In genomic region chr2:232632904-232633412, GRCh38 we compare ENCODE assay signal across 8 cellular contexts. TPM values are rescaled to one million over a fixed set of nuclear protein-coding genes. Genes with fewer than 3 reads are reported as not detected.
DNase-seq lines count a peak whose midpoint lies in the region; ATAC-seq, FAIRE-seq and TF ChIP-seq lines count a peak whose summit lies in the region.

No MANE protein-coding gene starts in this region.

- no peak for DNase-seq in CD8-positive, alpha-beta T cell
- DNase-seq in NCI-H748 (lab: John Stamatoyannopoulos, UW; ENCODE audit: unreplicated experiment) (peak; percentile 70), endothelial cell of umbilical vein (ENCODE audit: low read depth, low spot score) (no peak), SHP77 (lab: John Stamatoyannopoulos, UW) (no peak), HT-29 (ENCODE audit: low spot score) (no peak), NCI-H446 treated with DMSO at 0.1 percent for 48 hours (lab: John Stamatoyannopoulos, UW) (no peak)

- peaks cover 13% of the 10 kb centered on the region for H3K27me3 ChIP-seq in CD8-positive, alpha-beta T cell (ENCODE audit: insufficient read depth, low read length)
- H3K27me3 ChIP-seq in endothelial cell of umbilical vein (ENCODE audit: control insufficient read depth in 2 of 2, insufficient read depth in 2 of 2, low read length in 2 of 2) (peaks cover 24 to 37% of the 10 kb centered on the region in 2 experiments), mucosa of stomach (ENCODE audit: control insufficient read depth, insufficient read depth, low read length) (peaks cover 46% of the 10 kb centered on the region)

- H3K4me3 Mint-ChIP-seq in CD8-positive, alpha-beta T cell = peak overlapping the region; percentile 56

- H3K9me3 Mint-ChIP-seq in CD8-positive, alpha-beta T cell = no peaks in the 10 kb centered on the region

- peaks cover 10% of the 10 kb centered on the region for H3K4me1 Mint-ChIP-seq in CD8-positive, alpha-beta T cell (ENCODE audit: low read depth)

- no peak for TF ChIP-seq POLR2A in endothelial cell of umbilical vein (IDR thresholded peaks at IDR 0.05; ENCODE audit: low read depth, low read length)

- H3K36me3 Mint-ChIP-seq in CD8-positive, alpha-beta T cell = no peaks in the 10 kb centered on the region

- dilution Hi-C loops in endothelial cell of umbilical vein (cut with MboI; ENCODE audit: extremely low pct_ligation_motif_present, low sequenced_read_pairs) = no loop called here

- peak overlapping the region; percentile 68 for H2AFZ ChIP-seq in endothelial cell of umbilical vein (ENCODE audit: low read depth, low read length)

- ATAC-seq in CD8-positive, alpha-beta T cell = no peak
- ATAC-seq in HG03039 (IDR thresholded peaks at IDR 0.05; ENCODE audit: unreplicated experiment) = no peak

- H3K36me3 ChIP-seq in CD8-positive, alpha-beta T cell (ENCODE audit: insufficient read depth, low read length) = no peaks in the 10 kb centered on the region
- H3K36me3 ChIP-seq in endothelial cell of umbilical vein (ENCODE audit: control insufficient read depth in 2 of 2, extremely low read depth in 1 of 2, insufficient read depth in 2 of 2, low read length in 2 of 2) = no peaks in the 10 kb centered on the region
- H3K36me3 ChIP-seq in mucosa of stomach (ENCODE audit: control insufficient read depth, insufficient read depth, low read length) = no peaks in the 10 kb centered on the region

- TF ChIP-seq CTCF in CD8-positive, alpha-beta T cell (IDR thresholded peaks at IDR 0.05) = no peak
- TF ChIP-seq CTCF in endothelial cell of umbilical vein (IDR thresholded peaks at IDR 0.05; ENCODE audit: extremely low read depth in 1 of 2, insufficient read depth in 1 of 2, low read depth in 1 of 2, low read length in 2 of 2) = no peak

- no peaks in the 10 kb centered on the region for H3K9me1 ChIP-seq in endothelial cell of umbilical vein (replicated peaks; ENCODE audit: control insufficient read depth, extremely low read depth, insufficient read depth, low read length)

- H3K27me3 Mint-ChIP-seq in CD8-positive, alpha-beta T cell (ENCODE audit: low read depth) = peaks cover 37% of the 10 kb centered on the region

- H3K27ac ChIP-seq in CD8-positive, alpha-beta T cell (ENCODE audit: low read depth, low read length) = no peak overlapping the region
- H3K27ac ChIP-seq in endothelial cell of umbilical vein (ENCODE audit: insufficient read depth, low read depth, low read length) = no peak overlapping the region

- no peaks in the 10 kb centered on the region for H3K79me2 ChIP-seq in endothelial cell of umbilical vein (ENCODE audit: control insufficient read depth, insufficient read depth, low read length)

- no TSS peak for BruUV-seq in endothelial cell of umbilical vein (replicated peaks; lab: Mats Ljungman, UMichigan)

- CTCF ChIA-PET in CD8-positive, alpha-beta T cell (lab: Charles Lee) = no interaction called here
- CTCF ChIA-PET in endothelial cell of umbilical vein (lab: Charles Lee) = interaction anchor here (0.9 to 2.3 kb wide), 8 partner anchors 9 to 64 kb away, joined by 3 to 11 read pairs (median 5); partner anchors contain the start of gene GIGYF2

- POLR2A ChIA-PET in CD8-positive, alpha-beta T cell (lab: Charles Lee) = interaction anchor here (0.9 kb wide), 1 partner anchor 698 kb away, joined by 3 read pairs; no protein-coding TSS in a partner anchor
- POLR2A ChIA-PET in endothelial cell of umbilical vein (lab: Charles Lee) = no interaction called here

- no peaks in the 10 kb centered on the region for H3K9me3 ChIP-seq in CD8-positive, alpha-beta T cell (ENCODE audit: low read length)
- H3K9me3 ChIP-seq in endothelial cell of umbilical vein (replicated peaks; ENCODE audit: control insufficient read depth, insufficient read depth, low read length) = no peaks in the 10 kb centered on the region
- H3K9me3 ChIP-seq in mucosa of stomach (ENCODE audit: control insufficient read depth, low read length) = no peaks in the 10 kb centered on the region

- H3K4me3 ChIP-seq in CD8-positive, alpha-beta T cell (ENCODE audit: low read depth, low read length) = peak overlapping the region; percentile 55
- H3K4me3 ChIP-seq in endothelial cell of umbilical vein (replicated peaks in 1 of 3; ENCODE audit: insufficient read depth in 1 of 3, low read depth in 1 of 3, low read length in 3 of 3) = peak overlapping the region; percentile 1 to 45 (median 29)
- peak overlapping the region; percentile 28 for H3K4me3 ChIP-seq in mucosa of stomach (ENCODE audit: low read length)

- H3K9ac ChIP-seq in endothelial cell of umbilical vein (replicated peaks; ENCODE audit: extremely low read depth, insufficient read depth, low read length) (no peak overlapping the region), mucosa of stomach (ENCODE audit: low read length) (peak overlapping the region; percentile 7)

- no peaks in the 10 kb centered on the region for H4K20me1 ChIP-seq in endothelial cell of umbilical vein (replicated peaks; ENCODE audit: control insufficient read depth, extremely low read depth, insufficient read depth, low read length)

- H3K4me1 ChIP-seq in CD8-positive, alpha-beta T cell (ENCODE audit: insufficient read depth, low read length) = peaks cover 11% of the 10 kb centered on the region
- H3K4me1 ChIP-seq in endothelial cell of umbilical vein (ENCODE audit: control insufficient read depth, extremely low read depth, insufficient read depth, low read length) (peaks cover 4% of the 10 kb centered on the region), mucosa of stomach (ENCODE audit: control insufficient read depth, insufficient read depth, low read length) (peaks cover 8% of the 10 kb centered on the region)

- intact Hi-C loops in CD8-positive, alpha-beta T cell (cut with DNase I, micrococcal nuclease) = no loop called here
- intact Hi-C loops in endothelial cell of umbilical vein (cut with micrococcal nuclease) = no loop called here

- H3K4me2 ChIP-seq in endothelial cell of umbilical vein (ENCODE audit: insufficient read depth, low read length) = peak overlapping the region; percentile 62

- no peak overlapping the region for H3K27ac Mint-ChIP-seq in CD8-positive, alpha-beta T cell

- FAIRE-seq in endothelial cell of umbilical vein (lab: Jason Lieb, UNC) = no peak

TF ChIP-seq in endothelial cell of umbilical vein, 7 proteins besides CTCF, POLR2A, EP300 and RAD21:
- TF ChIP-seq MAX (IDR thresholded peaks at IDR 0.05; ENCODE audit: insufficient read depth, insufficient read length) (no peak), FOS (IDR thresholded peaks at IDR 0.05; ENCODE audit: borderline replicate concordance, insufficient read depth, low read length) (no peak), JUN (IDR thresholded peaks at IDR 0.05; ENCODE audit: borderline replicate concordance, insufficient read depth, insufficient read length, low read depth) (no peak)

RNA-seq across cellular contexts. Expression of gene EFHD1, which starts 0.4 kb away (rescaled TPM):
- total RNA-seq in CD8-positive, alpha-beta T cell = 1 to 10 TPM in 1 of 2 experiments, under 1 TPM in 1; 0.92 to 1.1 TPM
- not detected in 2 replicates for total RNA-seq in endothelial cell of umbilical vein
- polyA plus RNA-seq in endothelial cell of umbilical vein = 0.13 and 0.18 TPM in 2 replicates
- 0.10 TPM in 1 of 2 replicates, not detected in the other for polyA plus RNA-seq in endothelial cell of umbilical vein (2011; cell fraction: cytosol; rRNA removed)
- polyA plus RNA-seq in endothelial cell of umbilical vein (2011; cell fraction: nucleus; rRNA removed) = not detected in 2 replicates
- polyA plus RNA-seq in endothelial cell of umbilical vein (2012) = 0.50 and 0.55 TPM in 2 replicates
- not detected in 2 replicates for polyA minus RNA-seq in endothelial cell of umbilical vein
- polyA minus RNA-seq in endothelial cell of umbilical vein (2011; cell fraction: cytosol; rRNA and poly(A)+ RNA removed) = not detected
- polyA minus RNA-seq in endothelial cell of umbilical vein (2011; cell fraction: nucleus; rRNA and poly(A)+ RNA removed) = not detected in 2 replicates
- not detected in 2 replicates for total RNA-seq in HT-29 (2014; rRNA removed; shearing (Covaris generic))
